1 cellular context compared by ENCODE assay signal in genomic region chr17:50563095-50563511, GRCh38.
TF ChIP-seq lines count a peak whose summit lies in the region.

No MANE protein-coding gene starts in this region.

TF ChIP-seq in K562, 482 proteins besides CTCF, POLR2A, EP300 and RAD21:
- no peak for TF ChIP-seq CEBPZ (IDR thresholded peaks at IDR 0.05; ENCODE audit: borderline replicate concordance, low read depth, low read length)
- 0 out of 2 replicates have a peak, but pooled peaks have one; percentile 20 for TF ChIP-seq VEZF1 (CRISPR knock-in tag; IDR thresholded peaks at IDR 0.05)
- no peak for TF ChIP-seq MBD1 (CRISPR knock-in tag; IDR thresholded peaks at IDR 0.05)
- no peak; a peak in 1 of 4 replicates for TF ChIP-seq KDM1A (IDR thresholded peaks at IDR 0.05)
- TF ChIP-seq ZNF449 (CRISPR knock-in tag; IDR thresholded peaks at IDR 0.05), result no peak
- no peak for TF ChIP-seq CBX2 (IDR thresholded peaks at IDR 0.05; ENCODE audit: insufficient read depth, low read length, poor library complexity, severe bottlenecking)
- TF ChIP-seq DNMT1 (IDR thresholded peaks at IDR 0.05), result no peak
- TF ChIP-seq ZNF586 (CRISPR knock-in tag; conservative IDR thresholded peaks at IDR 0.05), result no peak
- TF ChIP-seq, protein P1, sequence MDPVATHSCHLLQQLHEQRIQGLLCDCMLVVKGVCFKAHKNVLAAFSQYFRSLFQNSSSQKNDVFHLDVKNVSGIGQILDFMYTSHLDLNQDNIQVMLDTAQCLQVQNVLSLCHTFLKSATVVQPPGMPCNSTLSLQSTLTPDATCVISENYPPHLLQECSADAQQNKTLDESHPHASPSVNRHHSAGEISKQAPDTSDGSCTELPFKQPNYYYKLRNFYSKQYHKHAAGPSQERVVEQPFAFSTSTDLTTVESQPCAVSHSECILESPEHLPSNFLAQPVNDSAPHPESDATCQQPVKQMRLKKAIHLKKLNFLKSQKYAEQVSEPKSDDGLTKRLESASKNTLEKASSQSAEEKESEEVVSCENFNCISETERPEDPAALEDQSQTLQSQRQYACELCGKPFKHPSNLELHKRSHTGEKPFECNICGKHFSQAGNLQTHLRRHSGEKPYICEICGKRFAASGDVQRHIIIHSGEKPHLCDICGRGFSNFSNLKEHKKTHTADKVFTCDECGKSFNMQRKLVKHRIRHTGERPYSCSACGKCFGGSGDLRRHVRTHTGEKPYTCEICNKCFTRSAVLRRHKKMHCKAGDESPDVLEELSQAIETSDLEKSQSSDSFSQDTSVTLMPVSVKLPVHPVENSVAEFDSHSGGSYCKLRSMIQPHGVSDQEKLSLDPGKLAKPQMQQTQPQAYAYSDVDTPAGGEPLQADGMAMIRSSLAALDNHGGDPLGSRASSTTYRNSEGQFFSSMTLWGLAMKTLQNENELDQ (CRISPR knock-in tag; IDR thresholded peaks at IDR 0.05; ENCODE audit: borderline replicate concordance), result no peak
- TF ChIP-seq ZNF668 (CRISPR knock-in tag; IDR thresholded peaks at IDR 0.05), result no peak
- no peak for TF ChIP-seq HNRNPK (IDR thresholded peaks at IDR 0.05; ENCODE audit: low read depth, low read length, poor library complexity, severe bottlenecking)
- TF ChIP-seq TGIF2 (CRISPR knock-in tag; IDR thresholded peaks at IDR 0.05), result no peak
- TF ChIP-seq ZZZ3 (IDR thresholded peaks at IDR 0.05), result no peak
- TF ChIP-seq BCL6 (CRISPR knock-in tag; IDR thresholded peaks at IDR 0.05), result no peak
- peak; percentile 18; the same call in 1 of the 2 replicates for TF ChIP-seq ZNF316 (IDR thresholded peaks at IDR 0.05)
- TF ChIP-seq ZNF12 (CRISPR knock-in tag; IDR thresholded peaks at IDR 0.05), result no peak
- no peak for TF ChIP-seq POLR2AphosphoS2 (IDR thresholded peaks at IDR 0.05; ENCODE audit: low read length)
- no peak for TF ChIP-seq IRF2 (CRISPR knock-in tag; IDR thresholded peaks at IDR 0.05)
- TF ChIP-seq, protein P2, sequence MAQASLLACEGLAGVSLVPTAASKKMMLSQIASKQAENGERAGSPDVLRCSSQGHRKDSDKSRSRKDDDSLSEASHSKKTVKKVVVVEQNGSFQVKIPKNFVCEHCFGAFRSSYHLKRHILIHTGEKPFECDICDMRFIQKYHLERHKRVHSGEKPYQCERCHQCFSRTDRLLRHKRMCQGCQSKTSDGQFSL (CRISPR knock-in tag; IDR thresholded peaks at IDR 0.05), result peak; percentile 78; the same call in 1 of the 2 replicates
- TF ChIP-seq, protein P2 (tag; IDR thresholded peaks at IDR 0.05), result no peak
- TF ChIP-seq CTBP1 (IDR thresholded peaks at IDR 0.05; ENCODE audit: borderline replicate concordance), result peak; percentile 44; the same call in 1 of the 2 replicates
- TF ChIP-seq GABPB1 (CRISPR knock-in tag; IDR thresholded peaks at IDR 0.05), result no peak
- TF ChIP-seq, protein P3, sequence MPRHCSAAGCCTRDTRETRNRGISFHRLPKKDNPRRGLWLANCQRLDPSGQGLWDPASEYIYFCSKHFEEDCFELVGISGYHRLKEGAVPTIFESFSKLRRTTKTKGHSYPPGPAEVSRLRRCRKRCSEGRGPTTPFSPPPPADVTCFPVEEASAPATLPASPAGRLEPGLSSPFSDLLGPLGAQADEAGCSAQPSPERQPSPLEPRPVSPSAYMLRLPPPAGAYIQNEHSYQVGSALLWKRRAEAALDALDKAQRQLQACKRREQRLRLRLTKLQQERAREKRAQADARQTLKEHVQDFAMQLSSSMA (CRISPR knock-in tag; IDR thresholded peaks at IDR 0.05), result no peak
- no peak for TF ChIP-seq ZC3H11A (IDR thresholded peaks at IDR 0.05; ENCODE audit: low read depth, low read length)
- no peak for TF ChIP-seq KLF13 (tag; IDR thresholded peaks at IDR 0.05; ENCODE audit: borderline replicate concordance, low read depth)
- no peak for TF ChIP-seq PHF8 (IDR thresholded peaks at IDR 0.05; ENCODE audit: borderline replicate concordance, low read length)
- TF ChIP-seq CREBBP (IDR thresholded peaks at IDR 0.05; ENCODE audit: low read depth, low read length), result no peak
- TF ChIP-seq, protein P4, sequence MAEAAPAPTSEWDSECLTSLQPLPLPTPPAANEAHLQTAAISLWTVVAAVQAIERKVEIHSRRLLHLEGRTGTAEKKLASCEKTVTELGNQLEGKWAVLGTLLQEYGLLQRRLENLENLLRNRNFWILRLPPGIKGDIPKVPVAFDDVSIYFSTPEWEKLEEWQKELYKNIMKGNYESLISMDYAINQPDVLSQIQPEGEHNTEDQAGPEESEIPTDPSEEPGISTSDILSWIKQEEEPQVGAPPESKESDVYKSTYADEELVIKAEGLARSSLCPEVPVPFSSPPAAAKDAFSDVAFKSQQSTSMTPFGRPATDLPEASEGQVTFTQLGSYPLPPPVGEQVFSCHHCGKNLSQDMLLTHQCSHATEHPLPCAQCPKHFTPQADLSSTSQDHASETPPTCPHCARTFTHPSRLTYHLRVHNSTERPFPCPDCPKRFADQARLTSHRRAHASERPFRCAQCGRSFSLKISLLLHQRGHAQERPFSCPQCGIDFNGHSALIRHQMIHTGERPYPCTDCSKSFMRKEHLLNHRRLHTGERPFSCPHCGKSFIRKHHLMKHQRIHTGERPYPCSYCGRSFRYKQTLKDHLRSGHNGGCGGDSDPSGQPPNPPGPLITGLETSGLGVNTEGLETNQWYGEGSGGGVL (CRISPR knock-in tag; IDR thresholded peaks at IDR 0.05), result no peak
